8 cellular contexts compared by ENCODE assay signal in the genomic region with DNA sequence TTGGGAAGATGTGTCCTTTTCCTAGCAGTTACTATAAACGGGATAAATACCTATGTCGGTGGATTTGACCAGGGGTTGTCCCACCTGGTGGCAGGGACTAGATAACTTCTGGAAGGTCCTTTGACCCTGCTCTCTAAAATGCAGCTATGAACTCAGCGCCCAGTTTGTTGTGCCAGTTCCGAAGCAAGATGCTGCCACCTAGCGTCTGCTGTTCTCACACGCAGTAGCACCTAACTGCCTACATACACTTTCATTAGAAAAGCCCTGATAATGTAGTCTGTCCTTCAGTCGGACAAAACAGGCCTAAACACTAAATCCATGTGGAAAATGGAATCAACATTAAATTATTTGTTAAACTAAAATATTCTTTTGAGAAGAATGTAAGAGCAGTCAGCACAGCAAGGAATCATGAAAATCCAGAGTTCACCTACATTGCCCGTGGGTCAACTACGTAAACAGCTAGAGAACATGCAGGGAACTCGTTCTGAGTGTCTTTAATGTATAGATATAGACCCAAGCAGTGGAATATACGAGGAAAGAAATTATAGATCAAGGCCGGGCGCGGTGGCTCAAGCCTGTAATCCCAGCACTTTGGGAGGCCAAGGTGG. TPM values are rescaled to one million over a fixed set of nuclear protein-coding genes. Genes with fewer than 3 reads are reported as not detected.
DNase-seq lines count a peak whose midpoint lies in the region; ATAC-seq, FAIRE-seq and TF ChIP-seq lines count a peak whose summit lies in the region.

No MANE protein-coding gene starts in this region.

- DNase-seq in DMS 273 treated with DMSO at 0.1 percent for 48 hours (lab: John Stamatoyannopoulos, UW) (peak; percentile 0), HS-5 (ENCODE audit: low read depth) (peak; percentile 22), NOMO-1 treated with dmso at 0.1 percent for 144 hours (lab: John Stamatoyannopoulos, UW; ENCODE audit: unreplicated experiment) (peak; percentile 36), endothelial cell of umbilical vein (ENCODE audit: low read depth, low spot score) (peak; percentile 59), mucosa of gallbladder (ENCODE audit: low spot score) (peak; percentile 78)
- peak; percentile 40 to 43 for DNase-seq in activated CD8-positive, alpha-beta memory T cell treated with anti-CD3 and anti-CD28 coated beads for 4 hours (ENCODE audit: low read depth in 2 of 2)
- DNase-seq in stimulated activated CD8-positive, alpha-beta memory T cell treated with anti-CD3 and anti-CD28 coated beads, Interleukin-4, amount 100 ng/mL, for 4 hours (ENCODE audit: low read depth in 2 of 2, low spot score in 1 of 2), result peak; percentile 38

- no peak overlapping the region for H3K4me2 ChIP-seq in endothelial cell of umbilical vein (ENCODE audit: insufficient read depth, low read length)

- CTCF ChIA-PET in endothelial cell of umbilical vein (lab: Charles Lee), result interaction anchor here (0.6 to 7.2 kb wide), 58 partner anchors 9 to 681 kb away, joined by 3 to 322 read pairs (median 4); partner anchors contain the start of gene CRACR2A

- peak; percentile 88 to 90 for TF ChIP-seq CTCF in endothelial cell of umbilical vein (IDR thresholded peaks at IDR 0.05; ENCODE audit: extremely low read depth in 1 of 2, insufficient read depth in 1 of 2, low read depth in 1 of 2, low read length in 2 of 2)

- H3K4me3 ChIP-seq in endothelial cell of umbilical vein (replicated peaks in 1 of 3; ENCODE audit: insufficient read depth in 1 of 3, low read depth in 1 of 3, low read length in 3 of 3), result no peak overlapping the region

- TF ChIP-seq POLR2A in endothelial cell of umbilical vein (IDR thresholded peaks at IDR 0.05; ENCODE audit: low read depth, low read length), result no peak

- no TSS peak for BruUV-seq in endothelial cell of umbilical vein (replicated peaks; lab: Mats Ljungman, UMichigan)

- no peaks in the 10 kb centered on the region for H3K27me3 ChIP-seq in endothelial cell of umbilical vein (ENCODE audit: control insufficient read depth in 2 of 2, insufficient read depth in 2 of 2, low read length in 2 of 2)

- no peak overlapping the region for H3K9ac ChIP-seq in endothelial cell of umbilical vein (replicated peaks; ENCODE audit: extremely low read depth, insufficient read depth, low read length)

- no peaks in the 10 kb centered on the region for H3K36me3 ChIP-seq in endothelial cell of umbilical vein (ENCODE audit: control insufficient read depth in 2 of 2, extremely low read depth in 1 of 2, insufficient read depth in 2 of 2, low read length in 2 of 2)

- H2AFZ ChIP-seq in endothelial cell of umbilical vein (ENCODE audit: low read depth, low read length), result no peak overlapping the region

- H3K9me1 ChIP-seq in endothelial cell of umbilical vein (replicated peaks; ENCODE audit: control insufficient read depth, extremely low read depth, insufficient read depth, low read length), result no peaks in the 10 kb centered on the region

- ATAC-seq in GM18858 (IDR thresholded peaks at IDR 0.05; ENCODE audit: unreplicated experiment), result no peak

- no peak overlapping the region for H3K27ac ChIP-seq in endothelial cell of umbilical vein (ENCODE audit: insufficient read depth, low read depth, low read length)

- intact Hi-C loops in endothelial cell of umbilical vein (cut with micrococcal nuclease), result loop anchor here (1.0 to 10.0 kb wide), 6 partner anchors 149 to 731 kb away; partner anchors contain the start of gene CCND2

- H3K4me1 ChIP-seq in endothelial cell of umbilical vein (ENCODE audit: control insufficient read depth, extremely low read depth, insufficient read depth, low read length), result no peaks in the 10 kb centered on the region

- peak; percentile 81 for FAIRE-seq in endothelial cell of umbilical vein (lab: Jason Lieb, UNC)

- no peaks in the 10 kb centered on the region for H3K9me3 ChIP-seq in endothelial cell of umbilical vein (replicated peaks; ENCODE audit: control insufficient read depth, insufficient read depth, low read length)

- no peaks in the 10 kb centered on the region for H3K79me2 ChIP-seq in endothelial cell of umbilical vein (ENCODE audit: control insufficient read depth, insufficient read depth, low read length)

- no peaks in the 10 kb centered on the region for H4K20me1 ChIP-seq in endothelial cell of umbilical vein (replicated peaks; ENCODE audit: control insufficient read depth, extremely low read depth, insufficient read depth, low read length)

- POLR2A ChIA-PET in endothelial cell of umbilical vein (lab: Charles Lee), result no interaction called here

- dilution Hi-C loops in endothelial cell of umbilical vein (cut with MboI; ENCODE audit: extremely low pct_ligation_motif_present, low sequenced_read_pairs), result no loop called here

TF ChIP-seq in endothelial cell of umbilical vein, 7 proteins besides CTCF, POLR2A, EP300 and RAD21:
- TF ChIP-seq, protein P1, sequence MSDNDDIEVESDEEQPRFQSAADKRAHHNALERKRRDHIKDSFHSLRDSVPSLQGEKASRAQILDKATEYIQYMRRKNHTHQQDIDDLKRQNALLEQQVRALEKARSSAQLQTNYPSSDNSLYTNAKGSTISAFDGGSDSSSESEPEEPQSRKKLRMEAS (IDR thresholded peaks at IDR 0.05; ENCODE audit: insufficient read depth, insufficient read length), result no peak
- TF ChIP-seq MYC (IDR thresholded peaks at IDR 0.05; ENCODE audit: low read depth, low read length), result no peak
- TF ChIP-seq GATA2 (IDR thresholded peaks at IDR 0.05; ENCODE audit: insufficient read depth, insufficient read length, low read depth, low read length), result no peak
- no peak for TF ChIP-seq POLR2AphosphoS5 (IDR thresholded peaks at IDR 0.05; ENCODE audit: insufficient read depth, low read depth, low read length)
- no peak for TF ChIP-seq JUN (IDR thresholded peaks at IDR 0.05; ENCODE audit: borderline replicate concordance, insufficient read depth, insufficient read length, low read depth)
- no peak for TF ChIP-seq FOS (IDR thresholded peaks at IDR 0.05; ENCODE audit: borderline replicate concordance, insufficient read depth, low read length)
- no peak for TF ChIP-seq EZH2 (IDR thresholded peaks at IDR 0.05; ENCODE audit: borderline replicate concordance, low read depth, low read length, severe bottlenecking)

RNA-seq across cellular contexts. Expression of gene CRACR2A, which starts 51.1 kb away (rescaled TPM):
- total RNA-seq in endothelial cell of umbilical vein (14.9 and 15.9 TPM in 2 replicates), mucosa of gallbladder (5.3 TPM)
- polyA plus RNA-seq in endothelial cell of umbilical vein, result 3.5 and 4.4 TPM in 2 replicates
- 7.5 and 8.2 TPM in 2 replicates for polyA plus RNA-seq in endothelial cell of umbilical vein (2011; cell fraction: cytosol; rRNA removed)
- polyA plus RNA-seq in endothelial cell of umbilical vein (2011; cell fraction: nucleus; rRNA removed), result 10.4 and 14.3 TPM in 2 replicates
- 9.3 and 14.7 TPM in 2 replicates for polyA plus RNA-seq in endothelial cell of umbilical vein (2012)
- polyA minus RNA-seq in endothelial cell of umbilical vein, result 9.5 and 12.6 TPM in 2 replicates
- not detected for polyA minus RNA-seq in endothelial cell of umbilical vein (2011; cell fraction: cytosol; rRNA and poly(A)+ RNA removed)
- 8.6 and 10.8 TPM in 2 replicates for polyA minus RNA-seq in endothelial cell of umbilical vein (2011; cell fraction: nucleus; rRNA and poly(A)+ RNA removed)

Comparison
In these comparisons a context has a peak if more than half of its experiments do, and no peak if none do; other contexts are left out.
1. DNase-seq: peak in every context shown above with its lines; median percentile 78 in mucosa of gallbladder; 59 in endothelial cell of umbilical vein; 42 in activated CD8-positive, alpha-beta memory T cell treated with anti-CD3 and anti-CD28 coated beads for 4 hours; 38 in stimulated activated CD8-positive, alpha-beta memory T cell treated with anti-CD3 and anti-CD28 coated beads, Interleukin-4, amount 100 ng/mL, for 4 hours; 36 in NOMO-1 treated with dmso at 0.1 percent for 144 hours; 22 in HS-5; 0 in DMS 273 treated with DMSO at 0.1 percent for 48 hours.